8 cellular contexts compared by ENCODE assay signal in genomic region chr1:225845633-225846259, GRCh38. TPM values are rescaled to one million over a fixed set of nuclear protein-coding genes. Genes with fewer than 3 reads are reported as not detected.
DNase-seq lines count a peak whose midpoint lies in the region; ATAC-seq, FAIRE-seq and TF ChIP-seq lines count a peak whose summit lies in the region.

No MANE protein-coding gene starts in this region.

- H3K27ac ChIP-seq in gastroesophageal sphincter, result peak overlapping the region in 3 of 4 donors; percentile 59 to 66 (median 65)
- H3K27ac ChIP-seq in osteoblast (ENCODE audit: low read depth, low read length), result no peak overlapping the region

- H2AFZ ChIP-seq in osteoblast (ENCODE audit: low read length), result no peak overlapping the region

- TF ChIP-seq CTCF in AG09309 (IDR thresholded peaks at IDR 0.05; ENCODE audit: control insufficient read depth, insufficient read depth, low read depth, low read length, missing control alignments), result peak; percentile 91
- peak in 3 of 4 experiments; percentile 81 to 94 (median 88) for TF ChIP-seq CTCF in gastroesophageal sphincter (IDR thresholded peaks at IDR 0.05)
- TF ChIP-seq CTCF in osteoblast (IDR thresholded peaks at IDR 0.05; ENCODE audit: extremely low read depth, low read depth, low read length), result peak; percentile 80

- DNase-seq in AG09309 (ENCODE audit: low read depth), result no peak
- peak; percentile 44 for DNase-seq in GM12891 (ENCODE audit: insufficient read length, low spot score)
- DNase-seq in NCI-H510A treated with DMSO at 0.1 percent for 48 hours (lab: John Stamatoyannopoulos, UW), result peak; percentile 35
- DNase-seq in activated T-cell treated with anti-CD3 and anti-CD28 coated beads, Interleukin-2, amount 50 U/mL, for 24 hours, result peak; percentile 60
- peak; percentile 97 for DNase-seq in osteoblast (ENCODE audit: insufficient read length, low spot score, missing footprints)
- no peak for DNase-seq in mesenteric fat pad (ENCODE audit: low spot score)

- H3K36me3 ChIP-seq in gastroesophageal sphincter (peaks cover 0 to 91% of the 10 kb centered on the region in 2 donors), osteoblast (ENCODE audit: insufficient read depth, low read length) (peaks cover 26% of the 10 kb centered on the region)

- H4K20me1 ChIP-seq in osteoblast (ENCODE audit: insufficient read depth, low read length), result peaks cover 4% of the 10 kb centered on the region

- H3K9me3 ChIP-seq in gastroesophageal sphincter, result no peaks in the 10 kb centered on the region
- no peaks in the 10 kb centered on the region for H3K9me3 ChIP-seq in osteoblast (ENCODE audit: low read depth, low read length)

- TF ChIP-seq EP300 in gastroesophageal sphincter (IDR thresholded peaks at IDR 0.05), result no peak

- ATAC-seq in gastroesophageal sphincter (peak; percentile 86), GM19395 (IDR thresholded peaks at IDR 0.05; ENCODE audit: unreplicated experiment) (no peak)

- peak overlapping the region; percentile 47 for H3K27ac Mint-ChIP-seq in activated T-cell treated with anti-CD3 and anti-CD28 coated beads, Interleukin-2, amount 50 U/mL, for 24 hours

- no peaks in the 10 kb centered on the region for H3K9me3 Mint-ChIP-seq in activated T-cell treated with anti-CD3 and anti-CD28 coated beads, Interleukin-2, amount 50 U/mL, for 24 hours

- no peak overlapping the region for H3K4me3 ChIP-seq in AG09309 (ENCODE audit: control insufficient read depth, low read depth, low read length)
- no peak overlapping the region for H3K4me3 ChIP-seq in gastroesophageal sphincter
- H3K4me3 ChIP-seq in osteoblast (ENCODE audit: insufficient read depth, low read length), result no peak overlapping the region

- peaks cover 38% of the 10 kb centered on the region for H3K36me3 Mint-ChIP-seq in activated T-cell treated with anti-CD3 and anti-CD28 coated beads, Interleukin-2, amount 50 U/mL, for 24 hours (ENCODE audit: low read depth)

- no peak overlapping the region for H3K4me3 Mint-ChIP-seq in activated T-cell treated with anti-CD3 and anti-CD28 coated beads, Interleukin-2, amount 50 U/mL, for 24 hours

- H3K79me2 ChIP-seq in osteoblast (ENCODE audit: insufficient read depth, low read length), result no peaks in the 10 kb centered on the region

- H3K4me2 ChIP-seq in osteoblast (ENCODE audit: insufficient read depth, low read length), result no peak overlapping the region

- no CpG with 5 or more reads among the region's 11 CpGs for WGBS in gastroesophageal sphincter (ENCODE audit: low coverage in 1 of 2), 2 donors

- peaks cover 38% of the 10 kb centered on the region for H3K4me1 Mint-ChIP-seq in activated T-cell treated with anti-CD3 and anti-CD28 coated beads, Interleukin-2, amount 50 U/mL, for 24 hours (ENCODE audit: low read depth)

- TF ChIP-seq POLR2A in GM12891 (IDR thresholded peaks at IDR 0.05; ENCODE audit: low read depth, low read length) (no peak), gastroesophageal sphincter (IDR thresholded peaks at IDR 0.05) (peak in 1 of 2 donors; percentile 11)

- H3K27me3 ChIP-seq in gastroesophageal sphincter (no peaks in the 10 kb centered on the region), osteoblast (ENCODE audit: insufficient read depth, low read length) (no peaks in the 10 kb centered on the region)

- H3K27me3 Mint-ChIP-seq in activated T-cell treated with anti-CD3 and anti-CD28 coated beads, Interleukin-2, amount 50 U/mL, for 24 hours, result no peaks in the 10 kb centered on the region

- no peak for FAIRE-seq in GM12891 (lab: Jason Lieb, UNC)

- H3K4me1 ChIP-seq in gastroesophageal sphincter (peaks cover 0 to 35% (median 5%) of the 10 kb centered on the region in 3 donors), osteoblast (ENCODE audit: insufficient read depth, low read length) (no peaks in the 10 kb centered on the region)

TF ChIP-seq in GM12891, 5 proteins besides CTCF, POLR2A, EP300 and RAD21:
- TF ChIP-seq TAF1 (IDR thresholded peaks at IDR 0.05; ENCODE audit: low read depth, low read length) (no peak), POLR2AphosphoS5 (IDR thresholded peaks at IDR 0.05; ENCODE audit: low read depth, low read length) (no peak), SPI1 (IDR thresholded peaks at IDR 0.05; ENCODE audit: low read depth, low read length) (no peak), POU2F2 (IDR thresholded peaks at IDR 0.05; ENCODE audit: low read depth, low read length) (no peak), PAX5 (IDR thresholded peaks at IDR 0.05; ENCODE audit: insufficient read depth, low read length, severe bottlenecking) (no peak)

RNA-seq across cellular contexts. Expression of gene EPHX1, which starts 35.8 kb away (rescaled TPM):
- 1.1 TPM for polyA plus RNA-seq in GM12891 (2012; ENCODE audit: low read depth, missing spikeins)
- total RNA-seq in gastroesophageal sphincter, result 100 to 1,000 TPM in 3 of 4 donors, 10 to 100 TPM in 1; 74.0 to 133 (median 101) TPM
- 67.0 and 77.2 TPM in 2 replicates for total RNA-seq in osteoblast
- total RNA-seq in mesenteric fat pad, result 288 TPM

RNA-seq across cellular contexts. Expression of gene TMEM63A, which starts 36.4 kb away (rescaled TPM):
- 9.0 TPM for polyA plus RNA-seq in GM12891 (2012; ENCODE audit: low read depth, missing spikeins)
- total RNA-seq in gastroesophageal sphincter, result 10 to 100 TPM; 10.9 to 55.9 (median 23.8) TPM
- total RNA-seq in osteoblast, result 23.2 and 31.5 TPM in 2 replicates
- 79.7 TPM for total RNA-seq in mesenteric fat pad

RNA-seq across cellular contexts. Expression of gene LEFTY1, which starts 43.2 kb away (rescaled TPM):
- 0.06 TPM for polyA plus RNA-seq in GM12891 (2012; ENCODE audit: low read depth, missing spikeins)
- 1 to 10 TPM in 1 of 4 donors, under 1 TPM in 1, not detected in 2; 0.35 to 1.4 TPM for total RNA-seq in gastroesophageal sphincter
- total RNA-seq in osteoblast, result under 0.01 TPM in 1 of 2 replicates, not detected in the other
- not detected for total RNA-seq in mesenteric fat pad

Comparison
In these comparisons a context has a peak if more than half of its experiments do, and no peak if none do; other contexts are left out.
1. DNase-seq: peak in GM12891 (single experiment), NCI-H510A treated with DMSO at 0.1 percent for 48 hours (single experiment), activated T-cell treated with anti-CD3 and anti-CD28 coated beads, Interleukin-2, amount 50 U/mL, for 24 hours (single experiment) and osteoblast (single experiment); none in AG09309 (single experiment) and mesenteric fat pad (single experiment).
2. Peak in every context shown above with its lines, with median percentiles within 50 percentile points of each other: CTCF ChIP-seq.